In the genomic region with DNA sequence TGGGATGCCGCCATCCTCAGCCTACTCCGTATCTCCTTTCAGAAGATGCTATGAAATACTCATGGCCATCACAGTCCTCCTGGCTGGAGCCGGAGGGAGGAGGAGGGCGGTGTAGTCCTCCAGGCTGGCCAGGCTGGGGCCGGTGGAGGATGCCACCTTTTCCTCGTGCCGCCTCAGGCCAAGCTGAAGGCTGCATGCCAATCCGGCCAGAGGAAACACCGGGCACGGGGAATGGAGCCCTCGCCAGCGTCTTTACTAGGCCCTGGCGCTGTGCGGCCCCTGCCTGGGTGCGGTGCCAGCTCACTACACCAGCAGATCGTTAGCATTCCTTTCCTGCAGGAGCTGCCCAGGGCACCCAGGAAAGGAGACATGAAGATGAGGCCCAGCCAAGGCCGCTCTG, we compare ENCODE assay signal across 16 cellular contexts.
DNase-seq lines count a peak whose midpoint lies in the region; ATAC-seq and TF ChIP-seq lines count a peak whose summit lies in the region.
"Had no signal": no experiment of that assay in that cellular context is flagged by ENCODE, and none has a peak within 500 bp of the region (broad histone marks: within the 10 kb centered on the region; RNA-seq: fewer than 3 reads in every experiment).

No MANE protein-coding gene starts in this region.

- H3K27me3 ChIP-seq in skeletal muscle tissue (ENCODE audit: control insufficient read depth in 3 of 3, insufficient read depth in 3 of 3, low read length in 3 of 3) (no peaks in the 10 kb centered on the region), Caco-2 (replicated peaks; ENCODE audit: control insufficient read depth, insufficient read depth, low read length) (no peaks in the 10 kb centered on the region)
- H3K27me3 ChIP-seq: MG63, SJCRH30 had no signal

- H3K9ac ChIP-seq in skeletal muscle tissue (ENCODE audit: low read depth in 1 of 3, low read length in 3 of 3) = peak overlapping the region in 1 of 3 donors; percentile 69

- peak overlapping the region; percentile 99 for H3K27ac ChIP-seq in skeletal muscle tissue (ENCODE audit: low read depth, low read length)
- H3K27ac ChIP-seq: SJCRH30, tibial artery had no signal

- CTCF ChIA-PET in Caco-2 (lab: Charles Lee) = no interaction called here

- DNase-seq in M059J (ENCODE audit: low read depth) (peak; percentile 79), cerebellum (ENCODE audit: low spot score) (peak; percentile 75), left lobe of liver (ENCODE audit: low spot score) (peak; percentile 58), NCI-H2171 (lab: John Stamatoyannopoulos, UW) (no peak), Caco-2 (no peak)
- no peak for DNase-seq in activated CD4-positive, CD25-positive, alpha-beta regulatory T cell (lab: John Stamatoyannopoulos, UW)
- DNase-seq: activated CD4-positive, alpha-beta T cell treated with anti-CD3 and anti-CD28 coated beads, Interleukin-2, amount 50 U/mL, for 1 hour; MG63; naive thymus-derived CD4-positive, alpha-beta T cell; NCI-H2081 treated with DMSO at 0.1 percent for 48 hours; SJCRH30; stimulated activated CD4-positive, alpha-beta T cell treated with anti-CD3 and anti-CD28 coated beads, Interleukin-2, amount 100 ng/mL, for 24 hours; T-helper 9 cell had no signal

- H3K9me3 Mint-ChIP-seq in Caco-2 (ENCODE audit: unreplicated experiment) = no peaks in the 10 kb centered on the region
- H3K9me3 Mint-ChIP-seq: naive thymus-derived CD4-positive, alpha-beta T cell had no signal

- H3K36me3 Mint-ChIP-seq in Caco-2 (ENCODE audit: insufficient read depth, unreplicated experiment) = no peaks in the 10 kb centered on the region
- H3K36me3 Mint-ChIP-seq: naive thymus-derived CD4-positive, alpha-beta T cell had no signal

- intact Hi-C loops in Caco-2 (cut with micrococcal nuclease; ENCODE audit: unreplicated experiment) = no loop called here

- no peaks in the 10 kb centered on the region for H3K27me3 Mint-ChIP-seq in Caco-2 (ENCODE audit: insufficient read depth, unreplicated experiment)
- H3K27me3 Mint-ChIP-seq: naive thymus-derived CD4-positive, alpha-beta T cell had no signal

- POLR2A ChIA-PET in Caco-2 (lab: Charles Lee) = no interaction called here

- no peak overlapping the region for H3K4me3 Mint-ChIP-seq in Caco-2 (ENCODE audit: unreplicated experiment)
- H3K4me3 Mint-ChIP-seq: naive thymus-derived CD4-positive, alpha-beta T cell had no signal

- TF ChIP-seq CTCF in Caco-2 (IDR thresholded peaks at IDR 0.05; ENCODE audit: insufficient read depth in 1 of 2, low read depth in 1 of 2, low read length in 1 of 2, severe bottlenecking in 1 of 2, unreplicated experiment in 1 of 2) = no peak

- no TSS peak for BruUV-seq in Caco-2 (replicated peaks; lab: Mats Ljungman, UMichigan)

- H3K9me3 ChIP-seq in skeletal muscle tissue (ENCODE audit: control insufficient read depth in 3 of 3, low read length in 3 of 3) (no peaks in the 10 kb centered on the region), Caco-2 (no peaks in the 10 kb centered on the region)
- H3K9me3 ChIP-seq: MG63, SJCRH30 had no signal

- no peaks in the 10 kb centered on the region for H3K36me3 ChIP-seq in skeletal muscle tissue (ENCODE audit: control insufficient read depth in 3 of 3, insufficient read depth in 3 of 3, low read length in 3 of 3)
- no peaks in the 10 kb centered on the region for H3K36me3 ChIP-seq in Caco-2 (ENCODE audit: control insufficient read depth, insufficient read depth, low read length)
- H3K36me3 ChIP-seq: MG63, SJCRH30, tibial artery had no signal

- H3K27ac Mint-ChIP-seq in Caco-2 (ENCODE audit: unreplicated experiment) = no peak overlapping the region

- ATAC-seq in left lobe of liver = peak; percentile 3
- no peak for ATAC-seq in GM21515 (IDR thresholded peaks at IDR 0.05; ENCODE audit: unreplicated experiment)
- ATAC-seq: naive thymus-derived CD4-positive, alpha-beta T cell had no signal

- no peaks in the 10 kb centered on the region for H3K4me1 Mint-ChIP-seq in Caco-2 (ENCODE audit: low read depth, unreplicated experiment)

- no peak overlapping the region for H3K4me3 ChIP-seq in skeletal muscle tissue (ENCODE audit: low read length in 3 of 3)
- no peak overlapping the region for H3K4me3 ChIP-seq in Caco-2 (ENCODE audit: low read depth, low read length)
- H3K4me3 ChIP-seq: MG63, SJCRH30, tibial artery had no signal

- H3K4me1 ChIP-seq in skeletal muscle tissue (ENCODE audit: control insufficient read depth in 3 of 3, insufficient read depth in 3 of 3, low read length in 3 of 3) (peaks cover 49 to 74% (median 63%) of the 10 kb centered on the region in 3 donors), Caco-2 (peaks cover 5% of the 10 kb centered on the region)

Comparison
In these comparisons a context has a peak if more than half of its experiments do, and no peak if none do; other contexts are left out.
1. DNase-seq: peak in M059J (single experiment), cerebellum (single experiment) and left lobe of liver (single experiment); none in NCI-H2171 (single experiment), activated CD4-positive, CD25-positive, alpha-beta regulatory T cell (0 of 4) and Caco-2 (0 of 2).